23 cellular contexts compared by ENCODE assay signal in genomic region chr18:67583621-67584020, GRCh38.
"Had no signal": no experiment of that assay in that cellular context is flagged by ENCODE, and none has a peak within 500 bp of the region (broad histone marks: within the 10 kb centered on the region; RNA-seq: fewer than 3 reads in every experiment).

No MANE protein-coding gene starts in this region.

- H3K4me1 ChIP-seq: esophagus squamous epithelium, left lung, uterus had no signal

- DNase-seq: activated CD4-positive, alpha-beta T cell treated with anti-CD3 and anti-CD28 coated beads for 36 hours; activated CD4-positive, alpha-beta T cell treated with anti-CD3 and anti-CD28 coated beads, Interleukin-2, amount 50 U/mL, for 48 hours; activated naive CD4-positive, alpha-beta T cell; activated naive CD8-positive, alpha-beta T cell treated with anti-CD3 and anti-CD28 coated beads, Interleukin-2, amount 10 ng/mL, durations not matched to agents 7 days and 5 days; activated T-cell treated with anti-CD3 and anti-CD28 coated beads for 4 hours; central memory CD4-positive, alpha-beta T cell; effector CD8-positive, alpha-beta T cell; esophagus squamous epithelium; head of caudate nucleus; left lung; mammary epithelial cell; midbrain; nephron progenitor cell; nucleus accumbens; stimulated activated CD4-positive, alpha-beta T cell treated with anti-CD3 and anti-CD28 coated beads, Interleukin-12 subunit alpha, Interleukin-12 subunit beta, amount 100 ng/mL, for 4 hours; stimulated activated CD4-positive, alpha-beta T cell treated with anti-CD3 and anti-CD28 coated beads, Interleukin-1b, Interleukin-23, amount 100 ng/mL, for 48 hours; stimulated activated CD8-positive, alpha-beta memory T cell treated with anti-CD3 and anti-CD28 coated beads, Interleukin-4, amount 100 ng/mL, for 48 hours; stimulated activated naive CD8-positive, alpha-beta T cell treated with anti-CD3 and anti-CD28 coated beads, Interleukin-15, Interleukin-2, amounts not matched to agents 100 U/mL and 50 U/mL, for 24 hours; substantia nigra; T-cell; tibial artery; uterus had no signal

- H3K9me3 ChIP-seq: esophagus squamous epithelium, left lung, tibial artery, uterus had no signal

- H3K4me3 ChIP-seq: esophagus squamous epithelium, left lung, tibial artery, uterus had no signal

- H3K27me3 ChIP-seq: esophagus squamous epithelium, left lung, tibial artery, uterus had no signal

- ATAC-seq: activated CD4-positive, alpha-beta T cell treated with anti-CD3 and anti-CD28 coated beads for 36 hours; activated T-helper 17 cell treated with anti-CD3 and anti-CD28 coated beads, Interleukin-2, amount 50 U/mL, for 72 hours; left lung; stimulated activated naive CD8-positive, alpha-beta T cell treated with anti-CD3 and anti-CD28 coated beads, Interleukin-15, Interleukin-2, amounts not matched to agents 100 U/mL and 50 U/mL, for 24 hours; T-cell had no signal

- H3K36me3 ChIP-seq: esophagus squamous epithelium, left lung, tibial artery, uterus had no signal

- H3K27ac ChIP-seq: esophagus squamous epithelium, left lung, tibial artery, uterus had no signal
